27 cellular contexts compared by ENCODE assay signal in genomic region chr4:127425202-127425845, GRCh38.
"Had no signal": no experiment of that assay in that cellular context is flagged by ENCODE, and none has a peak within 500 bp of the region (broad histone marks: within the 10 kb centered on the region; RNA-seq: fewer than 3 reads in every experiment).

No MANE protein-coding gene starts in this region.

- H3K4me1 ChIP-seq: Peyer's patch, SJCRH30 had no signal

- H3K36me3 ChIP-seq: Peyer's patch, SJCRH30, WERI-Rb-1 had no signal

- H3K27me3 ChIP-seq: Peyer's patch, SJCRH30 had no signal

- H3K27ac Mint-ChIP-seq: activated CD4-positive, alpha-beta memory T cell treated with anti-CD3 and anti-CD28 coated beads for 36 hours; activated naive CD4-positive, alpha-beta T cell treated with anti-CD3 and anti-CD28 coated beads for 36 hours; activated naive CD8-positive, alpha-beta T cell had no signal

- H3K27me3 Mint-ChIP-seq: activated CD4-positive, alpha-beta memory T cell treated with anti-CD3 and anti-CD28 coated beads for 36 hours; activated naive CD8-positive, alpha-beta T cell had no signal

- DNase-seq: activated CD4-positive, alpha-beta memory T cell treated with anti-CD3 and anti-CD28 coated beads for 36 hours; activated CD4-positive, alpha-beta T cell treated with anti-CD3 and anti-CD28 coated beads for 48 hours; activated CD4-positive, CD25-positive, alpha-beta regulatory T cell treated with anti-CD3 and anti-CD28 coated beads, Interleukin-2, amount 50 U/mL, for 72 hours; activated CD8-positive, alpha-beta memory T cell treated with anti-CD3 and anti-CD28 coated beads for 24 hours; activated effector memory CD4-positive, alpha-beta T cell treated with anti-CD3 and anti-CD28 coated beads, Interleukin-2, amount 50 U/mL, for 16 hours; activated naive CD4-positive, alpha-beta T cell treated with anti-CD3 and anti-CD28 coated beads for 36 hours; activated T-cell treated with anti-CD3 and anti-CD28 coated beads, Interleukin-2, amount 50 U/mL, for 4 hours; cerebellar nuclear complex; MV-4-11; NCI-H1092 treated with DMSO at 0.1 percent for 48 hours; NCI-H1417 treated with DMSO at 0.1 percent for 48 hours; NCI-H1694; NCI-H2029; NCI-H2107; NCI-H510A; NCI-H526 treated with DMSO at 0.1 percent for 48 hours; NCI-H82; NK-92 treated with Interleukin-12 subunit alpha and Interleukin-12 subunit beta, amount 100 ng/mL, for 24 hours; Peyer's patch; Right ventricle myocardium superior; SJCRH30; SK-N-SH; T-helper 1 cell; WERI-Rb-1 had no signal

- H3K4me2 ChIP-seq: KMS-11, SK-N-SH had no signal

- H3K9me2 ChIP-seq: SK-N-SH had no signal

- H3K36me3 Mint-ChIP-seq: activated CD4-positive, alpha-beta memory T cell treated with anti-CD3 and anti-CD28 coated beads for 36 hours; activated naive CD8-positive, alpha-beta T cell had no signal

- H3K4me3 ChIP-seq: Peyer's patch, SJCRH30 had no signal

- H3K9me3 ChIP-seq: Peyer's patch, SJCRH30, SK-N-SH had no signal

- H3K9ac ChIP-seq: KMS-11, SK-N-SH had no signal

- ATAC-seq: activated T-cell treated with anti-CD3 and anti-CD28 coated beads, Interleukin-2, amount 50 U/mL, for 4 hours had no signal

- H3K27ac ChIP-seq: KMS-11, Peyer's patch, RWPE1, SJCRH30, WERI-Rb-1 had no signal

- H3K4me3 Mint-ChIP-seq: activated CD4-positive, alpha-beta memory T cell treated with anti-CD3 and anti-CD28 coated beads for 36 hours; activated naive CD4-positive, alpha-beta T cell treated with anti-CD3 and anti-CD28 coated beads for 36 hours; activated naive CD8-positive, alpha-beta T cell; activated T-cell treated with anti-CD3 and anti-CD28 coated beads, Interleukin-2, amount 50 U/mL, for 4 hours had no signal
